ENCODE assay signal across 7 cellular contexts in the genomic region with DNA sequence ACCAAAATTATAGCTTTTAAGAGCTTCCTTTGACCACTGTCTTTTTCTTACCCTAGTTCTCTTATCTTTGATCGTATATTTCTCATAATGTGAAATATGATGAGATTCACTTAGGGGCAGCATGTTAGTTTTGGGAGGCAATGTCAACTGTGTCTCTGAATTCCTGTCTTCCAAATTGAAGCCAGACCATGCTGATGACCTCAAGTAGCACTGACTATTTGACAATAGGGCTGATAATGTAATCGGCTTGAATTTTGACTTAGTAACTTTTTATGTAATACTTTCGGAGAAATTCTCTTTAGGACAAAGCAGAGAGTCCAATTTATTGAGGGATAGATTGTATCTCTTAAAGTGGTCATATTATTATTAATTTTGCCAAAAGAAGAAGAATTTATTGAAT.
"Had no signal": no experiment of that assay in that cellular context is flagged by ENCODE, and none has a peak within 500 bp of the region (broad histone marks: within the 10 kb centered on the region; RNA-seq: fewer than 3 reads in every experiment).

No MANE protein-coding gene starts in this region.

- H3K9ac ChIP-seq: GM23248 had no signal

- H3K27ac ChIP-seq: GM23248 had no signal

- DNase-seq: GM23248, GOT3, H9, HCEC 1CT, KBM-7 had no signal

- H3K4me3 Mint-ChIP-seq: H9, IgD-negative memory B cell had no signal

- H2AFZ ChIP-seq: GM23248 had no signal

- FAIRE-seq: HTR-8/SVneo had no signal

- H3K27me3 Mint-ChIP-seq: IgD-negative memory B cell had no signal

- H3K27ac Mint-ChIP-seq: H9, IgD-negative memory B cell had no signal

- H3K4me1 Mint-ChIP-seq: IgD-negative memory B cell had no signal

- H3K9me3 Mint-ChIP-seq: H9, IgD-negative memory B cell had no signal

- H3K4me3 ChIP-seq: GM23248 had no signal
